In the genomic region with DNA sequence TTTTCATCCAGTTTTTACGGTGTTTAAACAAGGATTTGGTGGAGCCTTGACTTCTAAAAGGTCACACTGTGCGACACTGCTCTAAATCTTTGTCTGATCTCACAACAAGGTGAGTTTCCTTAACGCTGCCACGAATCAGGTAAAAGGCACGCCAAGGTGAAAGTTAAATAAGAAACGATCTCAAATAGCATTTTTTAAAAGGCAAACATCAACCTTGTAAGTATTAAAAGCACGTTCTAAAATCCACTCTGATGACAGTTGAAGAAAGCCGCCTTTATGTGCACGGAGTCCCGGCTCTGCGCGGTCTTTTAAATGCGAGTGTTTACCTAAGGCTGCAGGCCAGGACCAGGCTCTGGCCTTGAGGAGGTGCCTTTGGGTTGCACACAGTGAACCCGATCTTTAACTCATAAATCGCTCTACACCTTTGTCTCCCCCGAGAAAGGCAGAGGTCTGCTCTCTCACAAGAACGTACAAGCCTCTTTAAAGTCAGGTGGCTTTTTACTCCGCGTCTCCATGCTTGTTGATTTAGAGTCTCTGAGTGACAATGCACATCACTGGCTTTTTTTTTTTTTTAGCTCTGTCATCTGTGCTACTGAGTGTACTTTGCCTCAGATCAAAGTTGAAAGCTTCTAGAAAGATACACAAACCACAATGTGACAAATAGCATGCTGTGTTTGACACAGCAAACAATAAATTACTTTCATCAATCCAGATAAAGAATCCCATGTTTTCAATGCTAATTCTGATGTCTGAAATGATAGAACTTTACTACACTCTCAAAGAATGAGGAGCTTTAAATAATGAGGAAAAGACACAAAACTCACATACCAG, we compare ENCODE assay signal across 1 cellular context.
TF ChIP-seq lines count a peak whose summit lies in the region.

No MANE protein-coding gene starts in this region.

TF ChIP-seq in K562, 482 proteins besides CTCF, POLR2A, EP300 and RAD21 (continued from another document):
- TF ChIP-seq, protein P1, sequence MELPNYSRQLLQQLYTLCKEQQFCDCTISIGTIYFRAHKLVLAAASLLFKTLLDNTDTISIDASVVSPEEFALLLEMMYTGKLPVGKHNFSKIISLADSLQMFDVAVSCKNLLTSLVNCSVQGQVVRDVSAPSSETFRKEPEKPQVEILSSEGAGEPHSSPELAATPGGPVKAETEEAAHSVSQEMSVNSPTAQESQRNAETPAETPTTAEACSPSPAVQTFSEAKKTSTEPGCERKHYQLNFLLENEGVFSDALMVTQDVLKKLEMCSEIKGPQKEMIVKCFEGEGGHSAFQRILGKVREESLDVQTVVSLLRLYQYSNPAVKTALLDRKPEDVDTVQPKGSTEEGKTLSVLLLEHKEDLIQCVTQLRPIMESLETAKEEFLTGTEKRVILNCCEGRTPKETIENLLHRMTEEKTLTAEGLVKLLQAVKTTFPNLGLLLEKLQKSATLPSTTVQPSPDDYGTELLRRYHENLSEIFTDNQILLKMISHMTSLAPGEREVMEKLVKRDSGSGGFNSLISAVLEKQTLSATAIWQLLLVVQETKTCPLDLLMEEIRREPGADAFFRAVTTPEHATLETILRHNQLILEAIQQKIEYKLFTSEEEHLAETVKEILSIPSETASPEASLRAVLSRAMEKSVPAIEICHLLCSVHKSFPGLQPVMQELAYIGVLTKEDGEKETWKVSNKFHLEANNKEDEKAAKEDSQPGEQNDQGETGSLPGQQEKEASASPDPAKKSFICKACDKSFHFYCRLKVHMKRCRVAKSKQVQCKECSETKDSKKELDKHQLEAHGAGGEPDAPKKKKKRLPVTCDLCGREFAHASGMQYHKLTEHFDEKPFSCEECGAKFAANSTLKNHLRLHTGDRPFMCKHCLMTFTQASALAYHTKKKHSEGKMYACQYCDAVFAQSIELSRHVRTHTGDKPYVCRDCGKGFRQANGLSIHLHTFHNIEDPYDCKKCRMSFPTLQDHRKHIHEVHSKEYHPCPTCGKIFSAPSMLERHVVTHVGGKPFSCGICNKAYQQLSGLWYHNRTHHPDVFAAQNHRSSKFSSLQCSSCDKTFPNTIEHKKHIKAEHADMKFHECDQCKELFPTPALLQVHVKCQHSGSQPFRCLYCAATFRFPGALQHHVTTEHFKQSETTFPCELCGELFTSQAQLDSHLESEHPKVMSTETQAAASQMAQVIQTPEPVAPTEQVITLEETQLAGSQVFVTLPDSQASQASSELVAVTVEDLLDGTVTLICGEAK (IDR thresholded peaks at IDR 0.05) = no peak
- TF ChIP-seq, protein P1 (CRISPR knock-in tag; IDR thresholded peaks at IDR 0.05) = no peak
- TF ChIP-seq PKNOX1 (IDR thresholded peaks at IDR 0.05) (peak; percentile 79), TCF3 (CRISPR knock-in tag; IDR thresholded peaks at IDR 0.05) (no peak), NFE2 (IDR thresholded peaks at IDR 0.05; ENCODE audit: low read depth) (peak; percentile 52), SNIP1 (IDR thresholded peaks at IDR 0.05; ENCODE audit: low read depth) (no peak), FOXA3 (CRISPR knock-in tag; conservative IDR thresholded peaks at IDR 0.05 in 1 of 2, IDR thresholded peaks at IDR 0.05 in 1 of 2) (peak; percentile 56 to 62; a peak in 2 of 4 replicates), GTF3C2 (IDR thresholded peaks at IDR 0.05; ENCODE audit: borderline replicate concordance, extremely low read depth, insufficient read length) (no peak)
